ENCODE assay signal across 21 cellular contexts in the genomic region with DNA sequence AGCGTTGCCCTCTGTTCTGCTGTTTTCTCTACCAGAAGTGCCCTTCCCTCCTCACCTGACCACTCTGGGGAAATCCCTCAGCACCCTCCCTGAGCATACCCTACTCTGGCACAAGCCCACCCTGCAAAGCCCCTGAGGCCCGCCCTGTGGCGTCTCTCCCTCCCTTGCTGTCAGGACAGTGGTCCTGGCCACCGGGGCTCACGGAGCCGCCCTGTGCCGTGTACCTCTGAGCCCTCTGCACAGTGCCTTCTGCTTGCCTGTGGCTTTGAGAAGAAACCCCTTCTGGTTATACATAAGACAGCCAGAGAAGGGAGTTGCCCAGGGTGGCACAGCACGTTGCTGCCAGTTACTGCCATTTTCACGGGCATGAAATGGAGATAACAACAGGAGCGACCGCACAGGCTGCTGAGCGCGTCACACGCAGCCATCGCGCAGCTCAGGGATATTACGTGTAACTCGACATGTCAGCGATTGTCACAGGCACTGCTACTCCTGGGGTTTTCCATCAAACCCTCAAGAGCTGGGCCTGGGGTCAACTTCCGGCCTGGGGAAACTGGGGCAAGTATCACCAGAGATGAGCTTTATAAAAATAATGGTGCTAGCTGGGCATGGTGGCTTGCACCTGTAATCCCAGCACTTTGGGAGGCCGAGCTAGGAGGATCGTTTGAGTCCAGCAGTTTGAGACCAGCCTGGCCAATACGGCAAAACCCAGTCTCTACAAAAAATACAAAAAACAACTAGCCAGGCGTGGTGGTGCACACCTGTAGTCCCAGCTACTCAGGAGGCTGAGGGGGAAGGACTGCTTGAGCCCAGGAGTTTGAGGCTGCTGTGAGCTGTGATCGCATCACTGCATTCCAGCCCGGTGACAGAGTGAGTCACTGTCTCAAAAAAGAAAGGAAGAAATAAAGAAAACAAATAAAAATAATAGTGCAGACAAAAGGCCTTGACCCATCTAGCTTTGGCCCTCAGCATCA. TPM values are rescaled to one million over a fixed set of nuclear protein-coding genes. Genes with fewer than 3 reads are reported as not detected.
DNase-seq lines count a peak whose midpoint lies in the region; ATAC-seq, FAIRE-seq and TF ChIP-seq lines count a peak whose summit lies in the region.
"Had no signal": no experiment of that assay in that cellular context is flagged by ENCODE, and none has a peak within 500 bp of the region (broad histone marks: within the 10 kb centered on the region; RNA-seq: fewer than 3 reads in every experiment).

No MANE protein-coding gene starts in this region.

- H3K4me1 ChIP-seq in adrenal gland (replicated peaks in 1 of 2): no peaks in the 10 kb centered on the region
- peaks cover 37% of the 10 kb centered on the region for H3K4me1 ChIP-seq in HepG2 (ENCODE audit: insufficient read depth, low read length)
- no peaks in the 10 kb centered on the region for H3K4me1 ChIP-seq in suprapubic skin
- H3K4me1 ChIP-seq: stomach, vagina had no signal

- no peaks in the 10 kb centered on the region for H3K79me2 ChIP-seq in HepG2 (ENCODE audit: insufficient read depth, low read length)

- POLR2A ChIA-PET in HepG2 (lab: Yijun Ruan, JAX): interaction anchor here (1.1 kb wide), 1 partner anchor 201 kb away, joined by 3 read pairs; a partner anchor contains a TSS
- POLR2A ChIA-PET in CD4-positive, alpha-beta T cell (lab: Charles Lee): no interaction called here

- no peak overlapping the region for H3K4me3 Mint-ChIP-seq in CD4-positive, alpha-beta T cell
- H3K4me3 Mint-ChIP-seq: CD8-positive, alpha-beta T cell; T-helper 1 cell treated with Interleukin-12 subunit alpha and Interleukin-12 subunit beta and Interleukin-4 antibody, amounts not matched to agents 30 μg/mL and 1 μg/mL, for 36 hours; WTC11 had no signal

- BruUV-seq in HepG2 (replicated peaks; lab: Mats Ljungman, UMichigan): no TSS peak

- H3K9me3 Mint-ChIP-seq in CD4-positive, alpha-beta T cell: no peaks in the 10 kb centered on the region
- H3K9me3 Mint-ChIP-seq: CD8-positive, alpha-beta T cell; T-helper 1 cell treated with Interleukin-12 subunit alpha and Interleukin-12 subunit beta and Interleukin-4 antibody, amounts not matched to agents 30 μg/mL and 1 μg/mL, for 36 hours; WTC11 had no signal

- TF ChIP-seq CTCF in adrenal gland (IDR thresholded peaks at IDR 0.05) (no peak), HepG2 (CRISPR knock-in tag; IDR thresholded peaks at IDR 0.05) (no peak), suprapubic skin (IDR thresholded peaks at IDR 0.05) (no peak)
- TF ChIP-seq CTCF in CD4-positive, alpha-beta T cell (IDR thresholded peaks at IDR 0.05): no peak

- CTCF ChIA-PET in HepG2 (lab: Yijun Ruan, JAX; ENCODE audit: low intra/inter-chr PET ratio, low total read pairs): no interaction called here
- CTCF ChIA-PET in CD4-positive, alpha-beta T cell (lab: Charles Lee): no interaction called here

- no peak for FAIRE-seq in HepG2 (lab: Jason Lieb, UNC)
- FAIRE-seq: K562 had no signal

- TF ChIP-seq POLR2A in adrenal gland (IDR thresholded peaks at IDR 0.05): no peak
- TF ChIP-seq POLR2A in HepG2 (IDR thresholded peaks at IDR 0.05; ENCODE audit: insufficient read depth in 1 of 2, low read depth in 2 of 2, low read length in 2 of 2): no peak
- TF ChIP-seq POLR2A in suprapubic skin (IDR thresholded peaks at IDR 0.05): no peak

- H3K4me2 ChIP-seq in HepG2 (ENCODE audit: low read depth, low read length): no peak overlapping the region

- in situ Hi-C loops in HepG2 (cut with HindIII; ENCODE audit: extremely low pct_ligation_motif_present, low pct_unique_long_range_greater_than_20kb): no loop called here

- H3K36me3 Mint-ChIP-seq in CD4-positive, alpha-beta T cell (ENCODE audit: low read depth): no peaks in the 10 kb centered on the region
- H3K36me3 Mint-ChIP-seq: CD8-positive, alpha-beta T cell; WTC11 had no signal

- intact Hi-C loops in Right ventricle myocardium superior (cut with DNase I) (no loop called here), left cardiac atrium (cut with DNase I) (no loop called here), adrenal gland (cut with DNase I) (no loop called here), HepG2 (cut with micrococcal nuclease; ENCODE audit: unreplicated experiment) (no loop called here)
- intact Hi-C loops in CD4-positive, alpha-beta T cell (cut with DNase I, micrococcal nuclease): no loop called here

- no peak for TF ChIP-seq RAD21 in HepG2 (CRISPR knock-in tag; IDR thresholded peaks at IDR 0.05)

- peak; percentile 22 for DNase-seq in Right ventricle myocardium superior
- no peak for DNase-seq in left cardiac atrium
- DNase-seq in adrenal gland: peak in 4 of 7 donors; percentile 3 to 39 (median 19)
- DNase-seq in HepG2 (ENCODE audit: low spot score): no peak
- peak; percentile 40 to 72 for DNase-seq in suprapubic skin (ENCODE audit: low spot score in 2 of 2)
- DNase-seq in midbrain (lab: John Stamatoyannopoulos, UW): no peak
- no peak for DNase-seq in CD4-positive, alpha-beta T cell
- DNase-seq in ecto neural progenitor cell (ENCODE audit: low spot score): no peak
- DNase-seq: CD8-positive, alpha-beta T cell; hippocampal formation; NCI-H1092; stimulated activated CD4-positive, alpha-beta T cell treated with anti-CD3 and anti-CD28 coated beads, Interleukin-15, amount 100 ng/mL, for 24 hours; stomach had no signal

- ATAC-seq in Right ventricle myocardium superior (ENCODE audit: poor library complexity) (no peak), left cardiac atrium (no peak), HepG2 (no peak)
- ATAC-seq in CD4-positive, alpha-beta T cell (ENCODE audit: poor library complexity): no peak
- ATAC-seq: CD8-positive, alpha-beta T cell; K562; WTC11 had no signal

- H3K4me3 ChIP-seq in adrenal gland: no peak overlapping the region
- H3K4me3 ChIP-seq in HepG2 (replicated peaks in 1 of 3; ENCODE audit: insufficient read depth in 1 of 3, low read depth in 2 of 3, low read length in 3 of 3): no peak overlapping the region
- no peak overlapping the region for H3K4me3 ChIP-seq in suprapubic skin
- H3K4me3 ChIP-seq: dorsolateral prefrontal cortex, K562, stomach, vagina had no signal

- H3K27ac ChIP-seq in adrenal gland (no peak overlapping the region), HepG2 (ENCODE audit: extremely low read length, insufficient read depth, low read length) (no peak overlapping the region), suprapubic skin (no peak overlapping the region)
- no peak overlapping the region for H3K27ac ChIP-seq in CD4-positive, alpha-beta T cell (ENCODE audit: low read depth, low read length)
- H3K27ac ChIP-seq: dorsolateral prefrontal cortex, HL-60, stomach, vagina had no signal

- H2AFZ ChIP-seq in HepG2 (ENCODE audit: low read length): no peak overlapping the region

- WGBS in adrenal gland, 4 donors: 81 to 90% (median 87%) methylated on average over 24 to 26 of the region's 26 CpGs
- WGBS in HepG2 (ENCODE audit: low lambda C conversion rate): 60% methylated on average over 20 of the region's 26 CpGs
- 86% methylated on average over 26 of the region's 26 CpGs for WGBS in suprapubic skin

- H3K9ac ChIP-seq in HepG2 (ENCODE audit: insufficient read depth, low read depth, low read length): no peak overlapping the region

- H3K27ac Mint-ChIP-seq in CD4-positive, alpha-beta T cell: no peak overlapping the region
- H3K27ac Mint-ChIP-seq: CD8-positive, alpha-beta T cell; T-helper 1 cell treated with Interleukin-12 subunit alpha and Interleukin-12 subunit beta and Interleukin-4 antibody, amounts not matched to agents 30 μg/mL and 1 μg/mL, for 36 hours; WTC11 had no signal

- H3K27me3 ChIP-seq in adrenal gland: no peaks in the 10 kb centered on the region
- peaks cover 1 to 10% of the 10 kb centered on the region in 2 experiments; a peak in 3 of 5 replicates for H3K27me3 ChIP-seq in HepG2 (ENCODE audit: control insufficient read depth in 1 of 2, insufficient read depth in 2 of 2, low read length in 2 of 2)
- no peaks in the 10 kb centered on the region for H3K27me3 ChIP-seq in suprapubic skin
- H3K27me3 ChIP-seq in CD4-positive, alpha-beta T cell (ENCODE audit: control insufficient read depth, insufficient read depth, low read length): no peaks in the 10 kb centered on the region
- H3K27me3 ChIP-seq: dorsolateral prefrontal cortex, stomach, vagina had no signal

- H3K36me3 ChIP-seq in adrenal gland (replicated peaks in 1 of 2) (no peaks in the 10 kb centered on the region), HepG2 (replicated peaks in 1 of 2; ENCODE audit: control insufficient read depth in 1 of 2, insufficient read depth in 2 of 2, low read length in 2 of 2) (no peaks in the 10 kb centered on the region), suprapubic skin (no peaks in the 10 kb centered on the region)
- H3K36me3 ChIP-seq: vagina had no signal

- TF ChIP-seq EP300 in HepG2 (IDR thresholded peaks at IDR 0.05; ENCODE audit: low read depth in 2 of 2, low read length in 2 of 2): no peak
- no peak for TF ChIP-seq EP300 in HepG2 (CRISPR knock-in tag; IDR thresholded peaks at IDR 0.05; ENCODE audit: borderline replicate concordance)
- no peak for TF ChIP-seq EP300 in suprapubic skin (IDR thresholded peaks at IDR 0.05)

- H4K20me1 ChIP-seq in HepG2 (ENCODE audit: insufficient read depth, low read length): no peaks in the 10 kb centered on the region

- H3K27me3 Mint-ChIP-seq in CD4-positive, alpha-beta T cell: no peaks in the 10 kb centered on the region

- H3K9me3 ChIP-seq in adrenal gland (replicated peaks in 1 of 3): no peaks in the 10 kb centered on the region
- H3K9me3 ChIP-seq in HepG2 (ENCODE audit: low read length): no peaks in the 10 kb centered on the region
- H3K9me3 ChIP-seq in suprapubic skin: no peaks in the 10 kb centered on the region
- H3K9me3 ChIP-seq in CD4-positive, alpha-beta T cell (ENCODE audit: control insufficient read depth, low read length): no peaks in the 10 kb centered on the region
- H3K9me3 ChIP-seq: stomach, vagina had no signal

- H3K4me1 Mint-ChIP-seq in CD4-positive, alpha-beta T cell (ENCODE audit: low read depth): no peaks in the 10 kb centered on the region
- H3K4me1 Mint-ChIP-seq: WTC11 had no signal

RNA-seq across cellular contexts. Expression of a gene that starts 14.8 kb away (rescaled TPM):
- total RNA-seq in Right ventricle myocardium superior: not detected
- not detected for total RNA-seq in left cardiac atrium
- total RNA-seq in adrenal gland: not detected
- not detected for polyA plus RNA-seq in adrenal gland
- not detected in 2 replicates for total RNA-seq in HepG2 (2016; rRNA removed; fragmentation: Illumina TruSeq; extraction: Trizol)
- not detected in 2 replicates for total RNA-seq in HepG2 (2016; cell fraction: cytosol; rRNA removed; fragmentation: Illumina TruSeq; extraction: Trizol; ENCODE audit: low read depth)
- total RNA-seq in HepG2 (2016; cell fraction: insoluble cytoplasmic fraction; rRNA removed; fragmentation: Illumina TruSeq; extraction: Trizol): not detected in 2 replicates
- not detected in 2 replicates for total RNA-seq in HepG2 (2016; cell fraction: membrane; rRNA removed; fragmentation: Illumina TruSeq; extraction: Trizol)
- not detected in 2 replicates for total RNA-seq in HepG2 (2016; cell fraction: nucleus; rRNA removed; fragmentation: Illumina TruSeq; extraction: Trizol)
- not detected in 2 replicates for polyA plus RNA-seq in HepG2 (2011; rRNA removed)
- polyA plus RNA-seq in HepG2 (2011; cell fraction: cytosol; rRNA removed): not detected in 2 replicates
- polyA plus RNA-seq in HepG2 (2011; cell fraction: nucleus; rRNA removed): not detected in 2 replicates
- polyA plus RNA-seq in HepG2 (2012): not detected in 2 replicates
- not detected in 2 replicates for polyA plus RNA-seq in HepG2 (2016; cell fraction: cytosol; fragmentation: Illumina TruSeq; extraction: Trizol; ENCODE audit: low read depth)
- not detected in 2 replicates for polyA plus RNA-seq in HepG2 (2016; cell fraction: insoluble cytoplasmic fraction; fragmentation: Illumina TruSeq; extraction: Trizol; ENCODE audit: low read depth)
- polyA plus RNA-seq in HepG2 (2016; cell fraction: membrane; fragmentation: Illumina TruSeq; extraction: Trizol; ENCODE audit: low read depth): not detected in 2 replicates
- polyA plus RNA-seq in HepG2 (2016; cell fraction: nucleus; fragmentation: Illumina TruSeq; extraction: Trizol; ENCODE audit: insufficient read depth, low read depth): not detected in 2 replicates
- polyA minus RNA-seq in HepG2 (2011; rRNA and poly(A)+ RNA removed; ENCODE audit: low replicate concordance): not detected in 2 replicates
- polyA minus RNA-seq in HepG2 (2011; cell fraction: cytosol; rRNA and poly(A)+ RNA removed): not detected in 2 replicates
- polyA minus RNA-seq in HepG2 (2011; cell fraction: nucleus; rRNA and poly(A)+ RNA removed): not detected in 2 replicates
- not detected for total RNA-seq in suprapubic skin
- total RNA-seq in CD4-positive, alpha-beta T cell: not detected
- total RNA-seq: CD8-positive, alpha-beta T cell; dorsolateral prefrontal cortex; fibroblast of lung; K562; RPMI7951; stomach; vagina; WTC11 had no signal
- polyA plus RNA-seq: fibroblast of lung, K562, stomach had no signal

RNA-seq across cellular contexts. Expression of a gene that starts 29.3 kb away (rescaled TPM):
- total RNA-seq in Right ventricle myocardium superior (3.4 TPM), left cardiac atrium (10 to 100 TPM in 1 of 2 donors, 1 to 10 TPM in 1; 6.8 to 16.4 TPM), adrenal gland (10 to 100 TPM in 1 of 8 donors, 1 to 10 TPM in 7; 2.6 to 15.7 (median 6.6) TPM), HepG2 (2016; rRNA removed; fragmentation: Illumina TruSeq; extraction: Trizol) (0.22 TPM in 1 of 2 replicates, not detected in the other), suprapubic skin (10 to 100 TPM in 1 of 4 donors, 1 to 10 TPM in 3; 1.8 to 19.4 (median 6.1) TPM)
- polyA plus RNA-seq in adrenal gland (10 to 100 TPM in 1 of 3 donors, 1 to 10 TPM in 2; 5.3 to 11.3 (median 5.8) TPM), HepG2 (2011; rRNA removed) (0.09 and 0.77 TPM in 2 replicates)
- total RNA-seq in HepG2 (2016; cell fraction: cytosol; rRNA removed; fragmentation: Illumina TruSeq; extraction: Trizol; ENCODE audit: low read depth): 0.09 and 0.30 TPM in 2 replicates
- 0.04 TPM in 1 of 2 replicates, not detected in the other for total RNA-seq in HepG2 (2016; cell fraction: insoluble cytoplasmic fraction; rRNA removed; fragmentation: Illumina TruSeq; extraction: Trizol)
- 0.06 and 0.38 TPM in 2 replicates for total RNA-seq in HepG2 (2016; cell fraction: membrane; rRNA removed; fragmentation: Illumina TruSeq; extraction: Trizol)
- total RNA-seq in HepG2 (2016; cell fraction: nucleus; rRNA removed; fragmentation: Illumina TruSeq; extraction: Trizol): 0.06 TPM in 1 of 2 replicates, not detected in the other
- polyA plus RNA-seq in HepG2 (2011; cell fraction: cytosol; rRNA removed): 0.21 and 0.25 TPM in 2 replicates
- 0.31 and 0.33 TPM in 2 replicates for polyA plus RNA-seq in HepG2 (2011; cell fraction: nucleus; rRNA removed)
- 0.05 and 0.23 TPM in 2 replicates for polyA plus RNA-seq in HepG2 (2012)
- 0.08 and 0.34 TPM in 2 replicates for polyA plus RNA-seq in HepG2 (2016; cell fraction: cytosol; fragmentation: Illumina TruSeq; extraction: Trizol; ENCODE audit: low read depth)
- not detected in 2 replicates for polyA plus RNA-seq in HepG2 (2016; cell fraction: insoluble cytoplasmic fraction; fragmentation: Illumina TruSeq; extraction: Trizol; ENCODE audit: low read depth)
- 0.33 TPM in 1 of 2 replicates, not detected in the other for polyA plus RNA-seq in HepG2 (2016; cell fraction: membrane; fragmentation: Illumina TruSeq; extraction: Trizol; ENCODE audit: low read depth)
- polyA plus RNA-seq in HepG2 (2016; cell fraction: nucleus; fragmentation: Illumina TruSeq; extraction: Trizol; ENCODE audit: insufficient read depth, low read depth): 0.22 and 0.36 TPM in 2 replicates
- polyA minus RNA-seq in HepG2 (2011; rRNA and poly(A)+ RNA removed; ENCODE audit: low replicate concordance): 0.08 TPM in 1 of 2 replicates, not detected in the other
- polyA minus RNA-seq in HepG2 (2011; cell fraction: cytosol; rRNA and poly(A)+ RNA removed): 0.40 TPM in 1 of 2 replicates, not detected in the other
- 0.13 TPM in 1 of 2 replicates, not detected in the other for polyA minus RNA-seq in HepG2 (2011; cell fraction: nucleus; rRNA and poly(A)+ RNA removed)
- total RNA-seq in CD4-positive, alpha-beta T cell: under 1 TPM; 0.08 to 0.34 TPM
- total RNA-seq: fibroblast of lung, RPMI7951 had no signal
- polyA plus RNA-seq: fibroblast of lung, K562 had no signal

Comparison
In these comparisons a context has a peak if more than half of its experiments do, and no peak if none do; other contexts are left out.
1. DNase-seq: peak in Right ventricle myocardium superior (single experiment), adrenal gland (4 of 7) and suprapubic skin (2 of 2); none in left cardiac atrium (single experiment), HepG2 (single experiment), midbrain (single experiment), CD4-positive, alpha-beta T cell (0 of 10) and ecto neural progenitor cell (single experiment).